14 cellular contexts compared by ENCODE assay signal in genomic region chr14:55846852-55847471, GRCh38.
DNase-seq lines count a peak whose midpoint lies in the region; ATAC-seq and TF ChIP-seq lines count a peak whose summit lies in the region.
"Had no signal": no experiment of that assay in that cellular context is flagged by ENCODE, and none has a peak within 500 bp of the region (broad histone marks: within the 10 kb centered on the region; RNA-seq: fewer than 3 reads in every experiment).

No MANE protein-coding gene starts in this region.

- in situ Hi-C loops in G401 (cut with HindIII; ENCODE audit: low sequenced_read_pairs) = no loop called here

- H3K36me3 ChIP-seq in sigmoid colon = no peaks in the 10 kb centered on the region
- no peaks in the 10 kb centered on the region for H3K36me3 ChIP-seq in SJCRH30
- H3K36me3 ChIP-seq: cardiac muscle cell, esophagus muscularis mucosa, uterus had no signal

- no peak for TF ChIP-seq EP300 in sigmoid colon (IDR thresholded peaks at IDR 0.05)

- H3K4me3 ChIP-seq in sigmoid colon (no peak overlapping the region), SJCRH30 (no peak overlapping the region)
- H3K4me3 ChIP-seq: cardiac muscle cell, esophagus muscularis mucosa, uterus had no signal

- intact Hi-C loops in left cardiac atrium (cut with DNase I) = no loop called here
- intact Hi-C loops in sigmoid colon (cut with DNase I) = no loop called here

- H3K4me1 ChIP-seq in sigmoid colon (peaks cover 0 to 11% (median 3%) of the 10 kb centered on the region in 4 donors), SJCRH30 (no peaks in the 10 kb centered on the region)
- H3K4me1 ChIP-seq: uterus had no signal

- DNase-seq in G401 (ENCODE audit: low spot score) (peak; percentile 18), left cardiac atrium (peak; percentile 54), sigmoid colon (peak; percentile 75), SJCRH30 (no peak)
- DNase-seq in activated naive CD4-positive, alpha-beta T cell treated with Interleukin-2 at 50 U/mL for 16 hours = no peak
- DNase-seq: activated T-cell treated with anti-CD3 and anti-CD28 coated beads for 4 hours, COR-L47 had no signal

- H3K9me3 ChIP-seq in sigmoid colon (no peaks in the 10 kb centered on the region), SJCRH30 (replicated peaks) (no peaks in the 10 kb centered on the region)
- H3K9me3 ChIP-seq: uterus had no signal

- TF ChIP-seq POLR2A in sigmoid colon (IDR thresholded peaks at IDR 0.05) = no peak

- TF ChIP-seq CTCF in VCaP (conservative IDR thresholded peaks at IDR 0.05) (no peak), sigmoid colon (IDR thresholded peaks at IDR 0.05) (no peak)

- no peaks in the 10 kb centered on the region for H3K27me3 ChIP-seq in sigmoid colon
- no peaks in the 10 kb centered on the region for H3K27me3 ChIP-seq in SJCRH30
- H3K27me3 ChIP-seq: cardiac muscle cell, esophagus muscularis mucosa, uterus had no signal

- peak overlapping the region; percentile 71 for H3K27ac ChIP-seq in VCaP
- peak overlapping the region in 2 of 4 donors; percentile 27 to 32 for H3K27ac ChIP-seq in sigmoid colon
- H3K27ac ChIP-seq in SJCRH30 = no peak overlapping the region
- H3K27ac ChIP-seq: cardiac muscle cell, uterus had no signal

- ATAC-seq in left cardiac atrium (peak; percentile 41 to 65), GM21737 (IDR thresholded peaks at IDR 0.05; ENCODE audit: unreplicated experiment) (no peak), HG02763 (IDR thresholded peaks at IDR 0.05; ENCODE audit: unreplicated experiment) (no peak)
- ATAC-seq: Panc1 had no signal

- WGBS in sigmoid colon, 2 donors = 60 to 64% methylated on average over 2 of the region's 2 CpGs

Comparison
In these comparisons a context has a peak if more than half of its experiments do, and no peak if none do; other contexts are left out.
1. DNase-seq: peak in G401 (single experiment), left cardiac atrium (single experiment) and sigmoid colon (single experiment); none in SJCRH30 (0 of 2) and activated naive CD4-positive, alpha-beta T cell treated with Interleukin-2 at 50 U/mL for 16 hours (single experiment).
2. ATAC-seq: peak in left cardiac atrium (2 of 2); none in GM21737 (single experiment) and HG02763 (single experiment).